Comparison of ENCODE assay signal across 8 cellular contexts in the genomic region with DNA sequence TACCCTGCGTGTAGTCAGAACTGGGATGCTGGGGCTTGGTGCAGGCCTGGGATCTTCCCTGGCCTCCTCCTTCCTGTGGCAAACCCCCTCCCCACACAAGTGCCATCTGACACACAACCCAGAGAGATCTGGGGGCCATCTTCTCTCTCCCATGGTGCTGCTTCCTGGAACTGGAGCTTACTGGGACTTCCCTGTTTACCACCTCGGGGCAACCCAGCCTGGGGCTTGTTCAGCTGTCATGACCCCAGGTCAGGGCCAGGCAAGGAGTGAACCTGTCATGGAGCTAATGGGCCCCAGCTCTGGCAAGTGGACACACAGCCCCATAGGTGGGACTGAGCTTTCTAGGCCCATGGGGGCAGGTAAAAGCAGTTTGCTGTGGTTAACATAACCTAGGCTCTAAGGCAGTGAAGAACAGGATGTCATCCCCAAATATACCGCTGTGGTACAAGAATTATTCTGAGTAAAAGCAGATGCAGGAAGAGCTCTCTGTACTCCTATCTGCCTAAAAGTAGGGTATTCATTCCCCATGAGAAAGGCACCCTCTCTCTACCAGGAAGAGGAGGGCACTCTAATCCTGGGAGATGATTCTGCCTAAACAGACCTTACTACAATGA. TPM values are rescaled to one million over a fixed set of nuclear protein-coding genes. Genes with fewer than 3 reads are reported as not detected.
DNase-seq lines count a peak whose midpoint lies in the region; ATAC-seq, FAIRE-seq and TF ChIP-seq lines count a peak whose summit lies in the region.

No MANE protein-coding gene starts in this region.

- H3K9me3 Mint-ChIP-seq in Caco-2 (ENCODE audit: unreplicated experiment) (no peaks in the 10 kb centered on the region), glutamatergic neuron (ENCODE audit: unreplicated experiment) (peaks cover 10% of the 10 kb centered on the region)
- H3K9me3 Mint-ChIP-seq in natural killer cell treated with Interleukin-12 subunit alpha and Interleukin-12 subunit beta and Interleukin-15 and Interleukin-18, amount 100 ng/mL, for 72 hours = no peaks in the 10 kb centered on the region

- H3K36me3 Mint-ChIP-seq in Caco-2 (ENCODE audit: insufficient read depth, unreplicated experiment) (peaks cover 66% of the 10 kb centered on the region), glutamatergic neuron (ENCODE audit: unreplicated experiment) (no peaks in the 10 kb centered on the region)
- H3K36me3 Mint-ChIP-seq in natural killer cell treated with Interleukin-12 subunit alpha and Interleukin-12 subunit beta and Interleukin-15 and Interleukin-18, amount 100 ng/mL, for 72 hours = peaks cover 7% of the 10 kb centered on the region

- H3K9me1 ChIP-seq in K562 (ENCODE audit: control insufficient read depth, insufficient read depth, low read length) = peaks cover 17% of the 10 kb centered on the region

- in situ Hi-C loops in K562 (cut with MboI) = no loop called here

- TF ChIP-seq RAD21 in K562 (CRISPR knock-in tag; conservative IDR thresholded peaks at IDR 0.05 in 1 of 2, IDR thresholded peaks at IDR 0.05 in 1 of 2) = 0 out of 4 replicates have a peak, but pooled peaks of 1 of the 2 experiments have one; percentile 9

- POLR2A ChIA-PET in Caco-2 (lab: Charles Lee) = no interaction called here
- POLR2A ChIA-PET in K562 (lab: Yijun Ruan, JAX) = interaction anchor here (0.6 to 6.2 kb wide), 10 partner anchors 10 to 273 kb away, joined by 3 to 78 read pairs (median 3); a partner anchor contains a TSS

- H3K4me3 ChIP-seq in Caco-2 (ENCODE audit: low read depth, low read length) = no peak overlapping the region
- peak overlapping the region; percentile 69 for H3K4me3 ChIP-seq in LNCaP clone FGC (ENCODE audit: low read depth, low read length)
- peak overlapping the region; percentile 100; the same call in 1 of the 2 replicates for H3K4me3 ChIP-seq in K562

- H3K9me3 ChIP-seq in Caco-2 (no peaks in the 10 kb centered on the region), K562 (replicated peaks; ENCODE audit: control insufficient read depth, insufficient read depth, low read depth, low read length) (no peaks in the 10 kb centered on the region)

- H3K36me3 ChIP-seq in Caco-2 (ENCODE audit: control insufficient read depth, insufficient read depth, low read length) (peaks cover 6% of the 10 kb centered on the region), K562 (ENCODE audit: control insufficient read depth, insufficient read depth, low read length) (peaks cover 64% of the 10 kb centered on the region)

- no peak for DNase-seq in Caco-2
- no peak for DNase-seq in LNCaP clone FGC (ENCODE audit: low read depth)
- DNase-seq in K562 (ENCODE audit: extremely low read depth in 1 of 4, low spot score in 3 of 4) = no peak
- peak; percentile 67 for DNase-seq in natural killer cell treated with Interleukin-12 subunit alpha and Interleukin-12 subunit beta and Interleukin-15 and Interleukin-18, amount 100 ng/mL, for 72 hours (ENCODE audit: low spot score)
- no peak for DNase-seq in glutamatergic neuron
- no peak for DNase-seq in NCI-H774 (lab: John Stamatoyannopoulos, UW)

- H3K4me1 Mint-ChIP-seq in Caco-2 (ENCODE audit: low read depth, unreplicated experiment) (peaks cover 20% of the 10 kb centered on the region), glutamatergic neuron (ENCODE audit: low read depth, unreplicated experiment) (peaks cover 17% of the 10 kb centered on the region)
- peaks cover 49 to 57% of the 10 kb centered on the region in 2 donors for H3K4me1 Mint-ChIP-seq in natural killer cell treated with Interleukin-12 subunit alpha and Interleukin-12 subunit beta and Interleukin-15 and Interleukin-18, amount 100 ng/mL, for 72 hours (ENCODE audit: low read depth in 2 of 2)

- H2AFZ ChIP-seq in K562 (ENCODE audit: low read depth, low read length) = no peak overlapping the region

- no peaks in the 10 kb centered on the region for H3K27me3 ChIP-seq in Caco-2 (replicated peaks; ENCODE audit: control insufficient read depth, insufficient read depth, low read length)
- no peaks in the 10 kb centered on the region for H3K27me3 ChIP-seq in K562 (ENCODE audit: control insufficient read depth in 2 of 2, insufficient read depth in 2 of 2, low read length in 2 of 2)

- no peak for TF ChIP-seq EP300 in K562 (IDR thresholded peaks at IDR 0.05; ENCODE audit: low read length)

- peaks cover 39% of the 10 kb centered on the region for H4K20me1 ChIP-seq in K562 (replicated peaks; ENCODE audit: control insufficient read depth, insufficient read depth, low read length)

- BruUV-seq in Caco-2 (replicated peaks; lab: Mats Ljungman, UMichigan) (no TSS peak), K562 (replicated peaks; lab: Mats Ljungman, UMichigan) (no TSS peak)

- CTCF ChIA-PET in Caco-2 (lab: Charles Lee) (no interaction called here), K562 (lab: Yijun Ruan, JAX; ENCODE audit: low intra/inter-chr PET ratio) (interaction anchor here (0.7 kb wide), 1 partner anchor 249 kb away, joined by 3 read pairs; no protein-coding TSS in a partner anchor)

- WGBS in K562 (ENCODE audit: insufficient coverage, low coverage, missing lambda C conversion rate) = 66% methylated on average over 3 of the region's 3 CpGs

- ATAC-seq in K562 (no peak), HG02642 (IDR thresholded peaks at IDR 0.05; ENCODE audit: poor library complexity, unreplicated experiment) (no peak), HG02885 (IDR thresholded peaks at IDR 0.05; ENCODE audit: poor library complexity, unreplicated experiment) (no peak)
- peak in 1 of 2 donors; percentile 1 for ATAC-seq in natural killer cell treated with Interleukin-12 subunit alpha and Interleukin-12 subunit beta and Interleukin-15 and Interleukin-18, amount 100 ng/mL, for 72 hours

- no peak for TF ChIP-seq POLR2A in K562 (conservative IDR thresholded peaks at IDR 0.05)

- peak overlapping the region; percentile 95 for H3K4me3 Mint-ChIP-seq in Caco-2 (ENCODE audit: unreplicated experiment)
- H3K4me3 Mint-ChIP-seq in natural killer cell treated with Interleukin-12 subunit alpha and Interleukin-12 subunit beta and Interleukin-15 and Interleukin-18, amount 100 ng/mL, for 72 hours = peak overlapping the region; percentile 96
- H3K4me3 Mint-ChIP-seq in glutamatergic neuron (ENCODE audit: unreplicated experiment) = no peak overlapping the region

- TF ChIP-seq CTCF in Caco-2 (IDR thresholded peaks at IDR 0.05; ENCODE audit: insufficient read depth in 1 of 2, low read depth in 1 of 2, low read length in 1 of 2, severe bottlenecking in 1 of 2, unreplicated experiment in 1 of 2) = no peak
- no peak for TF ChIP-seq CTCF in LNCaP clone FGC (IDR thresholded peaks at IDR 0.05; ENCODE audit: control insufficient read depth, extremely low read depth, insufficient read depth)
- no peak for TF ChIP-seq CTCF in K562 (IDR thresholded peaks at IDR 0.05 in 2 of 3, conservative IDR thresholded peaks at IDR 0.05 in 1 of 3; ENCODE audit: insufficient read depth in 2 of 3, low read depth in 1 of 3, low read length in 3 of 3)
- no peak for TF ChIP-seq CTCF in glutamatergic neuron (IDR thresholded peaks at IDR 0.05; ENCODE audit: partially characterized antibody, unreplicated experiment)

- peak overlapping the region; percentile 20; the same call in 2 of the 3 replicates for H3K27ac ChIP-seq in K562 (ENCODE audit: extremely low read depth, low read depth, low read length)

- peak overlapping the region; percentile 94 for H3K4me2 ChIP-seq in K562 (ENCODE audit: insufficient read depth, low read length)

- no peaks in the 10 kb centered on the region for H3K27me3 Mint-ChIP-seq in Caco-2 (ENCODE audit: insufficient read depth, unreplicated experiment)
- no peaks in the 10 kb centered on the region for H3K27me3 Mint-ChIP-seq in natural killer cell treated with Interleukin-12 subunit alpha and Interleukin-12 subunit beta and Interleukin-15 and Interleukin-18, amount 100 ng/mL, for 72 hours
- H3K27me3 Mint-ChIP-seq in glutamatergic neuron (ENCODE audit: unreplicated experiment) = peaks cover 8% of the 10 kb centered on the region

- H3K27ac Mint-ChIP-seq in Caco-2 (ENCODE audit: unreplicated experiment) = no peak overlapping the region
- H3K27ac Mint-ChIP-seq in natural killer cell treated with Interleukin-12 subunit alpha and Interleukin-12 subunit beta and Interleukin-15 and Interleukin-18, amount 100 ng/mL, for 72 hours = peak overlapping the region; percentile 78 to 91
- no peak overlapping the region for H3K27ac Mint-ChIP-seq in glutamatergic neuron (ENCODE audit: unreplicated experiment)

- H3K79me2 ChIP-seq in K562 (ENCODE audit: control insufficient read depth, insufficient read depth, low read length) = peaks cover 78% of the 10 kb centered on the region

- H3K9ac ChIP-seq in K562 (ENCODE audit: insufficient read depth in 1 of 2, low read depth in 2 of 2, low read length in 2 of 2) = peak overlapping the region; percentile 82 to 95

- intact Hi-C loops in Caco-2 (cut with micrococcal nuclease; ENCODE audit: unreplicated experiment) = no loop called here
- intact Hi-C loops in K562 (cut with micrococcal nuclease) = no loop called here

- no peak for FAIRE-seq in K562 (lab: Jason Lieb, UNC)

- H3K4me1 ChIP-seq in Caco-2 = peaks cover 26% of the 10 kb centered on the region
- peaks cover 36 to 71% of the 10 kb centered on the region in 2 experiments for H3K4me1 ChIP-seq in K562 (replicated peaks in 1 of 2; ENCODE audit: control insufficient read depth in 2 of 2, insufficient read depth in 2 of 2, low read length in 2 of 2)

RNA-seq across cellular contexts. Expression of a gene that starts 2.4 kb away (rescaled TPM):
- total RNA-seq in Caco-2 (2022) = 48.3 and 51.7 TPM in 2 replicates
- 106 and 219 TPM in 2 replicates for total RNA-seq in K562 (2011; cell fraction: chromatin; rRNA removed; ENCODE audit: low replicate concordance)
- 114 and 116 TPM in 2 replicates for total RNA-seq in K562 (2011; cell fraction: nucleolus; rRNA removed)
- total RNA-seq in K562 (2011; cell fraction: nucleoplasm; rRNA removed) = 107 and 126 TPM in 2 replicates
- 45.1 and 49.1 TPM in 2 replicates for total RNA-seq in K562 (2014; rRNA removed)
- total RNA-seq in K562 (2014; rRNA removed; fragmentation: Illumina TruSeq; extraction: Trizol) = 14.8 and 18.0 TPM in 2 replicates
- 29.7 and 29.8 TPM in 2 replicates for total RNA-seq in K562 (2015; rRNA removed; fragmentation: Illumina TruSeq; extraction: Trizol)
- total RNA-seq in K562 (2021) = 64.3 and 66.8 TPM in 2 replicates
- polyA plus RNA-seq in K562 (2011; rRNA removed) = 17.5 and 26.5 TPM in 2 replicates
- 15.7 and 25.5 TPM in 2 replicates for polyA plus RNA-seq in K562 (2011; cell fraction: cytosol; rRNA removed)
- 67.6 and 116 TPM in 2 replicates for polyA plus RNA-seq in K562 (2011; cell fraction: nucleus; rRNA removed)
- 33.4 and 43.7 TPM in 2 replicates for polyA plus RNA-seq in K562 (2012)
- polyA plus RNA-seq in K562 (2014; fragmentation: Illumina TruSeq; extraction: Trizol) = 33.7 and 35.0 TPM in 2 replicates
- polyA plus RNA-seq in K562 (2014; fragmentation: Nextera tagmentation; extraction: Ambion mirVana) = 1 to 10 TPM; 3.6 to 3.8 TPM
- polyA plus RNA-seq in K562 (2014; rRNA removed) = 34.4 and 43.0 TPM in 2 replicates
- polyA minus RNA-seq in K562 (2011; rRNA and poly(A)+ RNA removed) = 24.4 and 25.6 TPM in 2 replicates
- 22.2 and 23.9 TPM in 2 replicates for polyA minus RNA-seq in K562 (2011; cell fraction: cytosol; rRNA and poly(A)+ RNA removed)
- 42.0 and 46.8 TPM in 2 replicates for polyA minus RNA-seq in K562 (2011; cell fraction: nucleus; rRNA and poly(A)+ RNA removed)
- 10 to 100 TPM; 69.2 to 84.7 TPM for total RNA-seq in natural killer cell treated with Interleukin-12 subunit alpha and Interleukin-12 subunit beta and Interleukin-15 and Interleukin-18, amount 100 ng/mL, for 72 hours
- total RNA-seq in glutamatergic neuron (ENCODE audit: unreplicated experiment) = 41.0 TPM

RNA-seq across cellular contexts. Expression of a gene that starts 12.4 kb away (rescaled TPM):
- total RNA-seq in Caco-2 (2022) (4.0 and 4.5 TPM in 2 replicates), K562 (2014; rRNA removed) (not detected in 2 replicates), K562 (2014; rRNA removed; fragmentation: Illumina TruSeq; extraction: Trizol) (not detected in 2 replicates), K562 (2015; rRNA removed; fragmentation: Illumina TruSeq; extraction: Trizol) (not detected in 2 replicates), K562 (2021) (not detected in 2 replicates), glutamatergic neuron (ENCODE audit: unreplicated experiment) (not detected)
- not detected in 2 replicates for total RNA-seq in K562 (2011; cell fraction: chromatin; rRNA removed; ENCODE audit: low replicate concordance)
- 0.26 TPM in 1 of 2 replicates, not detected in the other for total RNA-seq in K562 (2011; cell fraction: nucleolus; rRNA removed)
- not detected in 2 replicates for total RNA-seq in K562 (2011; cell fraction: nucleoplasm; rRNA removed)
- polyA plus RNA-seq in K562 (2011; rRNA removed) (not detected in 2 replicates), K562 (2014; fragmentation: Illumina TruSeq; extraction: Trizol) (not detected in 2 replicates), K562 (2014; fragmentation: Nextera tagmentation; extraction: Ambion mirVana) (not detected), K562 (2014; rRNA removed) (not detected in 2 replicates)
- not detected in 2 replicates for polyA plus RNA-seq in K562 (2011; cell fraction: cytosol; rRNA removed)
- polyA plus RNA-seq in K562 (2011; cell fraction: nucleus; rRNA removed) = 0.07 TPM in 1 of 2 replicates, not detected in the other
- 0.35 and 0.83 TPM in 2 replicates for polyA plus RNA-seq in K562 (2012)
- polyA minus RNA-seq in K562 (2011; rRNA and poly(A)+ RNA removed) = not detected in 2 replicates
- not detected in 2 replicates for polyA minus RNA-seq in K562 (2011; cell fraction: cytosol; rRNA and poly(A)+ RNA removed)
- not detected in 2 replicates for polyA minus RNA-seq in K562 (2011; cell fraction: nucleus; rRNA and poly(A)+ RNA removed)
- total RNA-seq in natural killer cell treated with Interleukin-12 subunit alpha and Interleukin-12 subunit beta and Interleukin-15 and Interleukin-18, amount 100 ng/mL, for 72 hours = 1 to 10 TPM; 2.0 to 2.2 TPM

Comparison
In these comparisons a context has a peak if more than half of its experiments do, and no peak if none do; other contexts are left out.
1. H3K27ac Mint-ChIP-seq: peak in natural killer cell treated with Interleukin-12 subunit alpha and Interleukin-12 subunit beta and Interleukin-15 and Interleukin-18, amount 100 ng/mL, for 72 hours (2 of 2); none in Caco-2 (single experiment) and glutamatergic neuron (single experiment).